In genomic region chr7:158563911-158564647, GRCh38 we compare ENCODE assay signal across 18 cellular contexts. TPM values are rescaled to one million over a fixed set of nuclear protein-coding genes. Genes with fewer than 3 reads are reported as not detected.
DNase-seq lines count a peak whose midpoint lies in the region; ATAC-seq and TF ChIP-seq lines count a peak whose summit lies in the region.
"Had no signal": no experiment of that assay in that cellular context is flagged by ENCODE, and none has a peak within 500 bp of the region (broad histone marks: within the 10 kb centered on the region; RNA-seq: fewer than 3 reads in every experiment).

No MANE protein-coding gene starts in this region.

- no peak overlapping the region for H3K4me3 Mint-ChIP-seq in activated naive CD4-positive, alpha-beta T cell treated with anti-CD3 and anti-CD28 coated beads for 36 hours
- H3K4me3 Mint-ChIP-seq in activated T-helper 17 cell treated with anti-CD3 and anti-CD28 coated beads, Interleukin-2, amount 50 U/mL, for 72 hours: no peak overlapping the region
- H3K4me3 Mint-ChIP-seq in endothelial cell (ENCODE audit: unreplicated experiment): no peak overlapping the region
- H3K4me3 Mint-ChIP-seq: B cell; CD8-positive, alpha-beta T cell; GM23338; HFFc6 had no signal

- no peak for TF ChIP-seq CTCF in endothelial cell (IDR thresholded peaks at IDR 0.05; ENCODE audit: unreplicated experiment)

- CTCF ChIA-PET in activated naive CD4-positive, alpha-beta T cell treated with anti-CD3 and anti-CD28 coated beads for 36 hours (lab: Charles Lee): no interaction called here

- H3K36me3 Mint-ChIP-seq in activated naive CD4-positive, alpha-beta T cell treated with anti-CD3 and anti-CD28 coated beads, Interleukin-2, amount 50 U/mL, for 72 hours: no peaks in the 10 kb centered on the region
- H3K36me3 Mint-ChIP-seq in activated naive CD4-positive, alpha-beta T cell treated with anti-CD3 and anti-CD28 coated beads for 36 hours (ENCODE audit: low read depth): no peaks in the 10 kb centered on the region
- no peaks in the 10 kb centered on the region for H3K36me3 Mint-ChIP-seq in activated T-helper 17 cell treated with anti-CD3 and anti-CD28 coated beads, Interleukin-2, amount 50 U/mL, for 72 hours (ENCODE audit: low read depth)
- H3K36me3 Mint-ChIP-seq in endothelial cell (ENCODE audit: low read depth, unreplicated experiment): peaks cover 6% of the 10 kb centered on the region
- H3K36me3 Mint-ChIP-seq: CD8-positive, alpha-beta T cell had no signal

- peaks cover 18% of the 10 kb centered on the region for H3K27me3 Mint-ChIP-seq in activated naive CD4-positive, alpha-beta T cell treated with anti-CD3 and anti-CD28 coated beads for 36 hours (ENCODE audit: low read depth)
- H3K27me3 Mint-ChIP-seq in activated T-helper 17 cell treated with anti-CD3 and anti-CD28 coated beads, Interleukin-2, amount 50 U/mL, for 72 hours: peaks cover 22% of the 10 kb centered on the region
- peaks cover 4% of the 10 kb centered on the region for H3K27me3 Mint-ChIP-seq in endothelial cell (ENCODE audit: unreplicated experiment)

- no peak for DNase-seq in activated naive CD4-positive, alpha-beta T cell treated with anti-CD3 and anti-CD28 coated beads, Interleukin-2, amount 50 U/mL, for 72 hours (ENCODE audit: low spot score in 2 of 2)
- no peak for DNase-seq in activated naive CD4-positive, alpha-beta T cell treated with anti-CD3 and anti-CD28 coated beads for 36 hours
- DNase-seq in posterior vena cava (ENCODE audit: low spot score) (peak; percentile 69), endothelial cell (ENCODE audit: low spot score) (no peak), dedifferentiated amniotic fluid mesenchymal stem cell (ENCODE audit: extremely low spot score) (no peak)
- DNase-seq: Calu3; CD8-positive, alpha-beta T cell; DMS79 treated with DMSO at 0.1 percent for 48 hours; GF-D8; H7; HFFc6 had no signal

- intact Hi-C loops in activated naive CD4-positive, alpha-beta T cell treated with anti-CD3 and anti-CD28 coated beads for 36 hours (cut with micrococcal nuclease): no loop called here
- intact Hi-C loops in posterior vena cava (cut with DNase I): no loop called here

- ATAC-seq in activated naive CD4-positive, alpha-beta T cell treated with anti-CD3 and anti-CD28 coated beads, Interleukin-2, amount 50 U/mL, for 72 hours: peak; percentile 53 to 63
- peak; percentile 75 for ATAC-seq in activated T-helper 17 cell treated with anti-CD3 and anti-CD28 coated beads, Interleukin-2, amount 50 U/mL, for 72 hours (replicated peaks)
- ATAC-seq: CD8-positive, alpha-beta T cell; GM23338; HCT116 had no signal

- H3K27ac ChIP-seq in cingulate gyrus (ENCODE audit: low read depth, low read length): peak overlapping the region; percentile 1
- H3K27ac ChIP-seq: BLaER1 treated with 17β-estradiol and CSF1 and Interleukin-3, amounts not matched to agents 10 nM and 100 nM; HL-60 had no signal

- no peaks in the 10 kb centered on the region for H3K9me3 Mint-ChIP-seq in activated naive CD4-positive, alpha-beta T cell treated with anti-CD3 and anti-CD28 coated beads, Interleukin-2, amount 50 U/mL, for 72 hours
- no peaks in the 10 kb centered on the region for H3K9me3 Mint-ChIP-seq in activated naive CD4-positive, alpha-beta T cell treated with anti-CD3 and anti-CD28 coated beads for 36 hours
- no peaks in the 10 kb centered on the region for H3K9me3 Mint-ChIP-seq in activated T-helper 17 cell treated with anti-CD3 and anti-CD28 coated beads, Interleukin-2, amount 50 U/mL, for 72 hours
- H3K9me3 Mint-ChIP-seq in endothelial cell (ENCODE audit: unreplicated experiment): peaks cover 13% of the 10 kb centered on the region
- H3K9me3 Mint-ChIP-seq: CD8-positive, alpha-beta T cell had no signal

- H3K27ac Mint-ChIP-seq in activated naive CD4-positive, alpha-beta T cell treated with anti-CD3 and anti-CD28 coated beads, Interleukin-2, amount 50 U/mL, for 72 hours: no peak overlapping the region
- H3K27ac Mint-ChIP-seq in activated naive CD4-positive, alpha-beta T cell treated with anti-CD3 and anti-CD28 coated beads for 36 hours: no peak overlapping the region
- H3K27ac Mint-ChIP-seq in activated T-helper 17 cell treated with anti-CD3 and anti-CD28 coated beads, Interleukin-2, amount 50 U/mL, for 72 hours: no peak overlapping the region
- no peak overlapping the region for H3K27ac Mint-ChIP-seq in endothelial cell (ENCODE audit: unreplicated experiment)
- H3K27ac Mint-ChIP-seq: B cell; CD8-positive, alpha-beta T cell; GM23338; HFFc6 had no signal

- no peaks in the 10 kb centered on the region for H3K4me1 Mint-ChIP-seq in activated naive CD4-positive, alpha-beta T cell treated with anti-CD3 and anti-CD28 coated beads for 36 hours (ENCODE audit: low read depth)
- H3K4me1 Mint-ChIP-seq in activated T-helper 17 cell treated with anti-CD3 and anti-CD28 coated beads, Interleukin-2, amount 50 U/mL, for 72 hours: no peaks in the 10 kb centered on the region
- no peaks in the 10 kb centered on the region for H3K4me1 Mint-ChIP-seq in endothelial cell (ENCODE audit: unreplicated experiment)
- H3K4me1 Mint-ChIP-seq: B cell had no signal

RNA-seq across cellular contexts. Expression of gene PTPRN2, which starts 23.5 kb away (rescaled TPM):
- total RNA-seq in activated naive CD4-positive, alpha-beta T cell treated with anti-CD3 and anti-CD28 coated beads, Interleukin-2, amount 50 U/mL, for 72 hours: under 1 TPM; 0.35 to 0.61 TPM
- under 1 TPM; 0.54 to 0.62 TPM for total RNA-seq in activated naive CD4-positive, alpha-beta T cell treated with anti-CD3 and anti-CD28 coated beads for 36 hours
- total RNA-seq in activated T-helper 17 cell treated with anti-CD3 and anti-CD28 coated beads, Interleukin-2, amount 50 U/mL, for 72 hours: 1 to 10 TPM in 1 of 2 donors, under 1 TPM in 1; 0.48 to 1.4 TPM
- total RNA-seq in posterior vena cava: 1 to 10 TPM; 1.6 to 2.8 TPM
- total RNA-seq in endothelial cell (ENCODE audit: unreplicated experiment): 0.18 TPM
